ENCODE assay signal across 15 cellular contexts in the genomic region with DNA sequence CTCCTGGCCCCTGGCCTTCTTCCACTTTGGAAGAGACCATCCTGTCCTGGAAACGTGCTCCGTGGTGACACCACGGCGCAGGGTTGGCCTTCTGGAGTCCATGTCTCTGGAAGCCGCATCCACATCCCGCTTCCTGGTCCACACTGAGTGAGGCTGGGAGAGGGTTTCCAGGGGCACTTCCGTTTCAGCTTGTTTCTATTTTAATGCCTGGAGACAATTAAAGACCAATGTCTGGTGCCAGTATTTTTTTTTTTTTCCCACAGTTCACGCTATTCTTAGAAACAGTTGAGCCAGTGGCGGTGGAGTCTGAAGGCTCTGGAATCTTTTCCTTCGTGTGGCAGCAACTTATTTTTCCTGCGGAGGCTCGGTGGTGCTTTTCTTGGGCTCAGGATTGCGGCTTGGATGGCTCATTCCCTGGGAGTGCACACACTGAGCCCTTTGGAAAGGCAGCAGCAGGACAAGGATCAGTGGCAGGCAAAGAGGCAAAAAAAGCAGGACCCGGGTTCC.
DNase-seq lines count a peak whose midpoint lies in the region; ATAC-seq, FAIRE-seq and TF ChIP-seq lines count a peak whose summit lies in the region.
"Had no signal": no experiment of that assay in that cellular context is flagged by ENCODE, and none has a peak within 500 bp of the region (broad histone marks: within the 10 kb centered on the region; RNA-seq: fewer than 3 reads in every experiment).

No MANE protein-coding gene starts in this region.

- H3K27me3 ChIP-seq in MG63, result no peaks in the 10 kb centered on the region
- H3K27me3 ChIP-seq in thoracic aorta (replicated peaks; ENCODE audit: insufficient read depth), result no peaks in the 10 kb centered on the region
- H3K27me3 ChIP-seq: left lung, thyroid gland had no signal

- TF ChIP-seq POLR2A in GM12891 (IDR thresholded peaks at IDR 0.05; ENCODE audit: low read depth, low read length), result no peak

- no peak for FAIRE-seq in GM12891 (lab: Jason Lieb, UNC)
- FAIRE-seq: bronchial epithelial cell had no signal

- peak; percentile 70 for ATAC-seq in thoracic aorta (ENCODE audit: insufficient number of reproducible peaks, low FRiP score, low read depth)
- no peak for ATAC-seq in HG03520 (IDR thresholded peaks at IDR 0.05; ENCODE audit: unreplicated experiment)
- no peak for ATAC-seq in HG02870 (IDR thresholded peaks at IDR 0.05; ENCODE audit: unreplicated experiment)
- ATAC-seq: left lung had no signal

- peaks cover 46% of the 10 kb centered on the region for H3K4me1 ChIP-seq in mesodermal cell (ENCODE audit: control insufficient read depth, insufficient read depth, low read length, poor library complexity, severe bottlenecking)
- peaks cover 6 to 27% of the 10 kb centered on the region in 2 donors for H3K4me1 ChIP-seq in thoracic aorta (ENCODE audit: control insufficient read depth in 1 of 2, low read depth in 2 of 2)
- H3K4me1 ChIP-seq: left lung, thyroid gland had no signal

- H3K36me3 ChIP-seq in MG63, result no peaks in the 10 kb centered on the region
- H3K36me3 ChIP-seq in mesodermal cell (ENCODE audit: control insufficient read depth, insufficient read depth, low read length), result no peaks in the 10 kb centered on the region
- H3K36me3 ChIP-seq in thoracic aorta, result no peaks in the 10 kb centered on the region
- H3K36me3 ChIP-seq: left lung, thyroid gland, WERI-Rb-1 had no signal

- H3K27ac ChIP-seq in mesodermal cell (ENCODE audit: low read depth, low read length, severe bottlenecking) (peak overlapping the region; percentile 80), thoracic aorta (peak overlapping the region; percentile 76 to 93)
- H3K27ac ChIP-seq: thyroid gland, WERI-Rb-1 had no signal

- peak; percentile 15 for DNase-seq in MG63
- DNase-seq in foreskin melanocyte, result peak; percentile 51
- no peak for DNase-seq in thoracic aorta (ENCODE audit: low spot score)
- DNase-seq in GM12891 (ENCODE audit: insufficient read length, low spot score), result no peak
- no peak for DNase-seq in COR-L47 (lab: John Stamatoyannopoulos, UW)
- DNase-seq: hippocampal formation, left lung, NCI-H1105, nucleus accumbens, thyroid gland, WERI-Rb-1 had no signal

- H3K9me3 ChIP-seq in MG63, result no peaks in the 10 kb centered on the region
- H3K9me3 ChIP-seq in mesodermal cell (ENCODE audit: control insufficient read depth, low read length), result no peaks in the 10 kb centered on the region
- H3K9me3 ChIP-seq in thoracic aorta, result no peaks in the 10 kb centered on the region
- H3K9me3 ChIP-seq: left lung, thyroid gland had no signal

- 86% methylated on average over 12 to 13 of the region's 14 CpGs for WGBS in mesodermal cell (ENCODE audit: insufficient coverage in 2 of 2), 2 experiments

- no peak overlapping the region for H3K4me3 ChIP-seq in MG63
- no peak overlapping the region for H3K4me3 ChIP-seq in mesodermal cell (ENCODE audit: extremely low read depth, insufficient read depth, low read length, poor library complexity, severe bottlenecking)
- H3K4me3 ChIP-seq in thoracic aorta, result peak overlapping the region; percentile 54
- H3K4me3 ChIP-seq: left lung, thyroid gland had no signal

- TF ChIP-seq CTCF in thoracic aorta (IDR thresholded peaks at IDR 0.05), result no peak

TF ChIP-seq in GM12891, 5 proteins besides CTCF, POLR2A, EP300 and RAD21:
- no peak for TF ChIP-seq PAX5 (IDR thresholded peaks at IDR 0.05; ENCODE audit: insufficient read depth, low read length, severe bottlenecking)
- TF ChIP-seq POU2F2 (IDR thresholded peaks at IDR 0.05; ENCODE audit: low read depth, low read length), result no peak
- no peak for TF ChIP-seq POLR2AphosphoS5 (IDR thresholded peaks at IDR 0.05; ENCODE audit: low read depth, low read length)
- TF ChIP-seq SPI1 (IDR thresholded peaks at IDR 0.05; ENCODE audit: low read depth, low read length), result no peak
- TF ChIP-seq TAF1 (IDR thresholded peaks at IDR 0.05; ENCODE audit: low read depth, low read length), result no peak

Comparison
In these comparisons a context has a peak if more than half of its experiments do, and no peak if none do; other contexts are left out.
1. DNase-seq: peak in MG63 (single experiment) and foreskin melanocyte (single experiment); none in thoracic aorta (single experiment), GM12891 (single experiment) and COR-L47 (single experiment).